ENCODE assay signal across 8 cellular contexts in the genomic region with DNA sequence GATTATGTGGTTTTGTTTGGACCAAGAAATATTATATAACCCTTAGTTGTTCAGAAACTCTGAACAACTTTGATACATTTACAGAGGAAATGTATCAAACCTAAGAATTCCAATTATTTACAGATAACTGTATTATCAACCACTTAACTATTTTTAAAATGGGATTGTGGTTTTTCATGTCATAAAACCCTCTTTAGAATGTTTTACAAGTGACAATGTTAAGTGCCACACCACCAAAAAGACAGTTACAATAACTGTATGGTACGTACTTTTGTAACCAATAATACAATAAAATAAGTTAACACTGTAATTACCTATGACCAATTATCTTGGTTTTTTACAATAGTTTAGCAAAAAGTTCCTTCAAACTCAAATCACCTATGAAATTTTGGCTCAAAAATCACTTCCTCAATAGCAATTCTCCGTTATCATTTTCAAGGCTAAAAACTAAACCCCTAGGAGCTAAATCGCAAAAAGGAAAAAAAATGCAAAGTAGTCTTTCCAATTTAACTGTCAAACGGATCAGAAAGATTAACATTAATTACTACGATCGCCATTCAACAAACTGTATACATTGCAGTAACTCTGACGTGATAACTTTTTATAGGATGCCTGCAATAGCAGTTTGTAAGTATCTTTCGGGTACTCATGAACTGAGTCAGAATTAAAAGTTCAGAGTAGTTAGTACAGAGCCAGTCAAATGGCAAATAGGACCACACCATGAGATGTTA. TPM values are rescaled to one million over a fixed set of nuclear protein-coding genes. Genes with fewer than 3 reads are reported as not detected.
A peak's percentile ranks its signal among the peaks of the same experiment; 100 is the strongest.
DNase-seq lines count a peak whose midpoint lies in the region; ATAC-seq and TF ChIP-seq lines count a peak whose summit lies in the region.

No MANE protein-coding gene starts in this region.

- H3K4me1 Mint-ChIP-seq in stimulated activated naive CD8-positive, alpha-beta T cell treated with anti-CD3 and anti-CD28 coated beads, Interleukin-15, amount 100 ng/mL, for 72 hours, result peaks cover 16% of the 10 kb centered on the region

- ATAC-seq in SK-N-SH treated with all-trans-retinoic acid at 6 μM for 48 hours (peak; percentile 1; the same call in 2 of the 3 replicates), right cardiac atrium (no peak), GM19035 (IDR thresholded peaks at IDR 0.05; ENCODE audit: unreplicated experiment) (no peak), HG03280 (IDR thresholded peaks at IDR 0.05; ENCODE audit: unreplicated experiment) (no peak)
- peak; percentile 14 for ATAC-seq in stimulated activated naive CD8-positive, alpha-beta T cell treated with anti-CD3 and anti-CD28 coated beads, Interleukin-15, amount 100 ng/mL, for 72 hours

- no peaks in the 10 kb centered on the region for H3K9me3 Mint-ChIP-seq in stimulated activated naive CD8-positive, alpha-beta T cell treated with anti-CD3 and anti-CD28 coated beads, Interleukin-15, amount 100 ng/mL, for 72 hours

- intact Hi-C loops in right cardiac atrium (cut with DNase I), result loop anchor here in 2 of 4 donors (10.0 kb wide), 2 partner anchors 55 to 105 kb away; no protein-coding TSS in a partner anchor

- no peaks in the 10 kb centered on the region for H3K4me1 ChIP-seq in right cardiac atrium (ENCODE audit: control insufficient read depth, insufficient read depth, low read length)

- no peaks in the 10 kb centered on the region for H3K9me3 ChIP-seq in right cardiac atrium (ENCODE audit: control insufficient read depth, low read length)

- H3K27me3 ChIP-seq in right cardiac atrium (ENCODE audit: control insufficient read depth, insufficient read depth), result no peaks in the 10 kb centered on the region

- peak overlapping the region in 1 of 2 donors; percentile 98 for H3K4me3 Mint-ChIP-seq in stimulated activated naive CD8-positive, alpha-beta T cell treated with anti-CD3 and anti-CD28 coated beads, Interleukin-15, amount 100 ng/mL, for 72 hours

- H3K27ac Mint-ChIP-seq in stimulated activated naive CD8-positive, alpha-beta T cell treated with anti-CD3 and anti-CD28 coated beads, Interleukin-15, amount 100 ng/mL, for 72 hours, result peak overlapping the region; percentile 91 to 96

- under 1% methylated on average over 8 of the region's 8 CpGs for WGBS in right cardiac atrium

- H3K27me3 Mint-ChIP-seq in stimulated activated naive CD8-positive, alpha-beta T cell treated with anti-CD3 and anti-CD28 coated beads, Interleukin-15, amount 100 ng/mL, for 72 hours, result no peaks in the 10 kb centered on the region

- no peak overlapping the region for H3K27ac ChIP-seq in right cardiac atrium (ENCODE audit: low read length)

- peak overlapping the region; percentile 92 for H3K4me3 ChIP-seq in right cardiac atrium (ENCODE audit: low read length)

- DNase-seq in NCI-H345 treated with DMSO at 0.1 percent for 48 hours (lab: John Stamatoyannopoulos, UW; ENCODE audit: unreplicated experiment) (peak; percentile 14), NCI-H345 (lab: John Stamatoyannopoulos, UW) (no peak), right cardiac atrium (no peak), amygdala (lab: John Stamatoyannopoulos, UW) (no peak)
- DNase-seq in stimulated activated naive CD8-positive, alpha-beta T cell treated with anti-CD3 and anti-CD28 coated beads, Interleukin-15, amount 100 ng/mL, for 72 hours, result no peak

TF ChIP-seq in SK-N-SH treated with all-trans-retinoic acid at 6 μM for 48 hours, 23 proteins besides CTCF, POLR2A, EP300 and RAD21:
- TF ChIP-seq ARNTL (CRISPR knock-in tag; IDR thresholded peaks at IDR 0.05; ENCODE audit: borderline replicate concordance, low read depth), result no peak
- TF ChIP-seq, protein P1, sequence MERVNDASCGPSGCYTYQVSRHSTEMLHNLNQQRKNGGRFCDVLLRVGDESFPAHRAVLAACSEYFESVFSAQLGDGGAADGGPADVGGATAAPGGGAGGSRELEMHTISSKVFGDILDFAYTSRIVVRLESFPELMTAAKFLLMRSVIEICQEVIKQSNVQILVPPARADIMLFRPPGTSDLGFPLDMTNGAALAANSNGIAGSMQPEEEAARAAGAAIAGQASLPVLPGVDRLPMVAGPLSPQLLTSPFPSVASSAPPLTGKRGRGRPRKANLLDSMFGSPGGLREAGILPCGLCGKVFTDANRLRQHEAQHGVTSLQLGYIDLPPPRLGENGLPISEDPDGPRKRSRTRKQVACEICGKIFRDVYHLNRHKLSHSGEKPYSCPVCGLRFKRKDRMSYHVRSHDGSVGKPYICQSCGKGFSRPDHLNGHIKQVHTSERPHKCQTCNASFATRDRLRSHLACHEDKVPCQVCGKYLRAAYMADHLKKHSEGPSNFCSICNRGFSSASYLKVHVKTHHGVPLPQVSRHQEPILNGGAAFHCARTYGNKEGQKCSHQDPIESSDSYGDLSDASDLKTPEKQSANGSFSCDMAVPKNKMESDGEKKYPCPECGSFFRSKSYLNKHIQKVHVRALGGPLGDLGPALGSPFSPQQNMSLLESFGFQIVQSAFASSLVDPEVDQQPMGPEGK (CRISPR knock-in tag; IDR thresholded peaks at IDR 0.05; ENCODE audit: borderline replicate concordance), result peak; percentile 32; the same call in 1 of the 2 replicates
- TF ChIP-seq ZC3H10 (CRISPR knock-in tag; IDR thresholded peaks at IDR 0.05), result no peak
- peak; percentile 87 for TF ChIP-seq ISL1 (CRISPR knock-in tag; IDR thresholded peaks at IDR 0.05)
- no peak for TF ChIP-seq ZNF70 (CRISPR knock-in tag; IDR thresholded peaks at IDR 0.05)
TF ChIP-seq in SK-N-SH treated with all-trans-retinoic acid at 6 μM for 48 hours: peak in this region for 2.

RNA-seq across cellular contexts. Expression of a gene that starts 1.5 kb away (rescaled TPM):
- total RNA-seq in right cardiac atrium, result 10 to 100 TPM; 30.3 to 41.6 (median 36.7) TPM
- 13.3 TPM for polyA plus RNA-seq in right cardiac atrium

Comparison
In these comparisons a context has a peak if more than half of its experiments do, and no peak if none do; other contexts are left out.
1. ATAC-seq: peak in SK-N-SH treated with all-trans-retinoic acid at 6 μM for 48 hours (single experiment) and stimulated activated naive CD8-positive, alpha-beta T cell treated with anti-CD3 and anti-CD28 coated beads, Interleukin-15, amount 100 ng/mL, for 72 hours (single experiment); none in right cardiac atrium (0 of 2), GM19035 (single experiment) and HG03280 (single experiment).